ENCODE assay signal across 1 cellular context in the genomic region with DNA sequence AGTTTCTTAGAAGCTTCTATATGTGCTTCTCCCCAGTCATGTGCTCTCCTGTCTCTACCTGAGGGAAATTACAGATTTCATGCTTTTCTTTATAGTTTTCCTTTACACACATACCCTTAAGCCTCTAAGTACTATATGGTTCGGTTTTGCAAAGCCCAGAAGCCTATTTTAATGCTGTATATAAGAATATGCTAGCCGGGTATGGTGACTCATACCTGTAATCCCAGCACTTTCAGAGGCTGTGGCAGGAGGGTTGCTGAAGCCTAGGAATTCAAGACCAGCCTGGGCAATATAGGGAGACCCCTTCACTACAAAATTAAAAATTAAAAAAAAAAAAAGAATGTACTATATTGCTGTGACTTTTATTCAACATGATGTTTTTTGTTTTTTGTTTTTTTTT.
TF ChIP-seq lines count a peak whose summit lies in the region.

No MANE protein-coding gene starts in this region.

TF ChIP-seq in GM12878, 131 proteins besides CTCF, POLR2A, EP300 and RAD21:
- no peak for TF ChIP-seq ZSCAN29 (IDR thresholded peaks at IDR 0.05)
- no peak for TF ChIP-seq CEBPB (IDR thresholded peaks at IDR 0.05; ENCODE audit: borderline replicate concordance in 1 of 2, low read depth in 2 of 2, low read length in 2 of 2)
- TF ChIP-seq RUNX3 (IDR thresholded peaks at IDR 0.05; ENCODE audit: low read length): no peak
- TF ChIP-seq, protein P1, sequence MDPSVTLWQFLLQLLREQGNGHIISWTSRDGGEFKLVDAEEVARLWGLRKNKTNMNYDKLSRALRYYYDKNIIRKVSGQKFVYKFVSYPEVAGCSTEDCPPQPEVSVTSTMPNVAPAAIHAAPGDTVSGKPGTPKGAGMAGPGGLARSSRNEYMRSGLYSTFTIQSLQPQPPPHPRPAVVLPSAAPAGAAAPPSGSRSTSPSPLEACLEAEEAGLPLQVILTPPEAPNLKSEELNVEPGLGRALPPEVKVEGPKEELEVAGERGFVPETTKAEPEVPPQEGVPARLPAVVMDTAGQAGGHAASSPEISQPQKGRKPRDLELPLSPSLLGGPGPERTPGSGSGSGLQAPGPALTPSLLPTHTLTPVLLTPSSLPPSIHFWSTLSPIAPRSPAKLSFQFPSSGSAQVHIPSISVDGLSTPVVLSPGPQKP (IDR thresholded peaks at IDR 0.05; ENCODE audit: low read depth, low read length): no peak
- TF ChIP-seq SKIL (IDR thresholded peaks at IDR 0.05; ENCODE audit: low read depth, poor library complexity, severe bottlenecking): no peak
- no peak for TF ChIP-seq RCOR1 (conservative IDR thresholded peaks at IDR 0.05; ENCODE audit: low read depth, low read length)
- TF ChIP-seq BCLAF1 (IDR thresholded peaks at IDR 0.05): no peak
- TF ChIP-seq, protein P2, sequence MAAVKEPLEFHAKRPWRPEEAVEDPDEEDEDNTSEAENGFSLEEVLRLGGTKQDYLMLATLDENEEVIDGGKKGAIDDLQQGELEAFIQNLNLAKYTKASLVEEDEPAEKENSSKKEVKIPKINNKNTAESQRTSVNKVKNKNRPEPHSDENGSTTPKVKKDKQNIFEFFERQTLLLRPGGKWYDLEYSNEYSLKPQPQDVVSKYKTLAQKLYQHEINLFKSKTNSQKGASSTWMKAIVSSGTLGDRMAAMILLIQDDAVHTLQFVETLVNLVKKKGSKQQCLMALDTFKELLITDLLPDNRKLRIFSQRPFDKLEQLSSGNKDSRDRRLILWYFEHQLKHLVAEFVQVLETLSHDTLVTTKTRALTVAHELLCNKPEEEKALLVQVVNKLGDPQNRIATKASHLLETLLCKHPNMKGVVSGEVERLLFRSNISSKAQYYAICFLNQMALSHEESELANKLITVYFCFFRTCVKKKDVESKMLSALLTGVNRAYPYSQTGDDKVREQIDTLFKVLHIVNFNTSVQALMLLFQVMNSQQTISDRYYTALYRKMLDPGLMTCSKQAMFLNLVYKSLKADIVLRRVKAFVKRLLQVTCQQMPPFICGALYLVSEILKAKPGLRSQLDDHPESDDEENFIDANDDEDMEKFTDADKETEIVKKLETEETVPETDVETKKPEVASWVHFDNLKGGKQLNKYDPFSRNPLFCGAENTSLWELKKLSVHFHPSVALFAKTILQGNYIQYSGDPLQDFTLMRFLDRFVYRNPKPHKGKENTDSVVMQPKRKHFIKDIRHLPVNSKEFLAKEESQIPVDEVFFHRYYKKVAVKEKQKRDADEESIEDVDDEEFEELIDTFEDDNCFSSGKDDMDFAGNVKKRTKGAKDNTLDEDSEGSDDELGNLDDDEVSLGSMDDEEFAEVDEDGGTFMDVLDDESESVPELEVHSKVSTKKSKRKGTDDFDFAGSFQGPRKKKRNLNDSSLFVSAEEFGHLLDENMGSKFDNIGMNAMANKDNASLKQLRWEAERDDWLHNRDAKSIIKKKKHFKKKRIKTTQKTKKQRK (IDR thresholded peaks at IDR 0.05; ENCODE audit: low read depth, low read length): no peak
- TF ChIP-seq, protein P3, sequence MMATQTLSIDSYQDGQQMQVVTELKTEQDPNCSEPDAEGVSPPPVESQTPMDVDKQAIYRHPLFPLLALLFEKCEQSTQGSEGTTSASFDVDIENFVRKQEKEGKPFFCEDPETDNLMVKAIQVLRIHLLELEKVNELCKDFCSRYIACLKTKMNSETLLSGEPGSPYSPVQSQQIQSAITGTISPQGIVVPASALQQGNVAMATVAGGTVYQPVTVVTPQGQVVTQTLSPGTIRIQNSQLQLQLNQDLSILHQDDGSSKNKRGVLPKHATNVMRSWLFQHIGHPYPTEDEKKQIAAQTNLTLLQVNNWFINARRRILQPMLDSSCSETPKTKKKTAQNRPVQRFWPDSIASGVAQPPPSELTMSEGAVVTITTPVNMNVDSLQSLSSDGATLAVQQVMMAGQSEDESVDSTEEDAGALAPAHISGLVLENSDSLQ (IDR thresholded peaks at IDR 0.05): no peak
- no peak for TF ChIP-seq CHD4 (IDR thresholded peaks at IDR 0.05)
- TF ChIP-seq EZH2 (IDR thresholded peaks at IDR 0.05; ENCODE audit: borderline replicate concordance, control insufficient read depth, low read depth, low read length): no peak
- TF ChIP-seq TBL1XR1 (IDR thresholded peaks at IDR 0.05; ENCODE audit: low read depth, low read length): no peak
- no peak for TF ChIP-seq PRDM15 (CRISPR knock-in tag; IDR thresholded peaks at IDR 0.05)
- no peak for TF ChIP-seq ATF3 (IDR thresholded peaks at IDR 0.05; ENCODE audit: borderline replicate concordance, extremely low read depth, low read depth, low read length)
TF ChIP-seq in GM12878: peak in this region for 0.
